Comparison of ENCODE assay signal across 11 cellular contexts in genomic region chr17:28907709-28908475, GRCh38. TPM values are rescaled to one million over a fixed set of nuclear protein-coding genes. Genes with fewer than 3 reads are reported as not detected.
DNase-seq lines count a peak whose midpoint lies in the region; ATAC-seq, FAIRE-seq and TF ChIP-seq lines count a peak whose summit lies in the region.
"Had no signal": no experiment of that assay in that cellular context is flagged by ENCODE, and none has a peak within 500 bp of the region (broad histone marks: within the 10 kb centered on the region; RNA-seq: fewer than 3 reads in every experiment).

No MANE protein-coding gene starts in this region.

- 91% methylated on average over 3 of the region's 3 CpGs; no CpG with 5 or more reads in 1 of the 2 experiments for WGBS in H1 (ENCODE audit: extremely low coverage in 1 of 2, insufficient coverage in 1 of 2, insufficient read length in 1 of 2, insufficient replicate concordance in 2 of 2, low coverage in 1 of 2, low lambda C conversion rate in 2 of 2, missing lambda C conversion rate in 1 of 2), 2 experiments

- H3K56ac ChIP-seq in H1 (replicated peaks; ENCODE audit: insufficient read length, low read depth, low read length): no peak overlapping the region

- H2BK15ac ChIP-seq in H1 (ENCODE audit: low read length): no peak overlapping the region

- no peak overlapping the region for H2BK12ac ChIP-seq in H1 (ENCODE audit: low read depth, low read length)

- no peak for TF ChIP-seq POLR2A in H1 (IDR thresholded peaks at IDR 0.05; ENCODE audit: control extremely low read depth in 1 of 2, low read depth in 2 of 2, low read length in 2 of 2)

- no peak overlapping the region for H2AK5ac ChIP-seq in H1 (ENCODE audit: low read depth, low read length)

- H3K4me1 Mint-ChIP-seq in T-helper 17 cell: peaks cover 11% of the 10 kb centered on the region

- ATAC-seq in T-helper 17 cell (no peak), HG03045 (IDR thresholded peaks at IDR 0.05; ENCODE audit: unreplicated experiment) (no peak)

- no peaks in the 10 kb centered on the region for H3K27me3 Mint-ChIP-seq in T-helper 17 cell

- H3K18ac ChIP-seq in H1 (ENCODE audit: extremely low read depth, low read length): no peak overlapping the region

- H4K20me1 ChIP-seq in H1 (replicated peaks in 1 of 2; ENCODE audit: control insufficient read depth in 1 of 2, insufficient read depth in 2 of 2, low read length in 2 of 2): peaks cover 6 to 16% of the 10 kb centered on the region in 2 experiments

- H2BK20ac ChIP-seq in H1 (ENCODE audit: low read length): no peak overlapping the region

- no peak overlapping the region for H3K14ac ChIP-seq in H1 (ENCODE audit: insufficient read length)

- H3K27me3 ChIP-seq in H1 (replicated peaks in 1 of 4; ENCODE audit: control insufficient read depth in 3 of 4, extremely low read depth in 1 of 4, insufficient read depth in 3 of 4, low read length in 3 of 4) (no peaks in the 10 kb centered on the region), muscle layer of colon (ENCODE audit: control insufficient read depth in 1 of 2, insufficient read depth in 2 of 2, low read length in 2 of 2) (no peaks in the 10 kb centered on the region), tibial artery (no peaks in the 10 kb centered on the region)

- H3K79me2 ChIP-seq in H1 (ENCODE audit: control insufficient read depth in 1 of 2, insufficient read depth in 2 of 2, low read length in 2 of 2): no peaks in the 10 kb centered on the region

- no peak overlapping the region for H3K4me2 ChIP-seq in H1 (ENCODE audit: insufficient read depth in 1 of 2, low read depth in 2 of 2, low read length in 2 of 2)

- peak overlapping the region; percentile 37; the same call in 1 of the 2 replicates for H2BK5ac ChIP-seq in H1 (ENCODE audit: low read depth, low read length)

- peaks cover 3% of the 10 kb centered on the region; the same call in 1 of the 2 replicates for H3K79me1 ChIP-seq in H1 (ENCODE audit: low read depth, low read length)

- no peak overlapping the region for H2BK120ac ChIP-seq in H1 (replicated peaks; ENCODE audit: low read depth, low read length)

- H3K4me1 ChIP-seq in H1 (replicated peaks in 1 of 4; ENCODE audit: control insufficient read depth in 3 of 4, insufficient read depth in 4 of 4, low read length in 3 of 4) (peaks cover 0 to 6% (median 2%) of the 10 kb centered on the region in 4 experiments; a peak in 5 of 7 replicates), muscle layer of colon (ENCODE audit: insufficient read depth, low read length) (peaks cover 33% of the 10 kb centered on the region), tibial artery (peaks cover 0 to 21% (median 17%) of the 10 kb centered on the region in 4 donors)

- TF ChIP-seq EP300 in H1 (IDR thresholded peaks at IDR 0.05; ENCODE audit: borderline replicate concordance in 1 of 2, low read depth in 2 of 2, low read length in 2 of 2): no peak

- H4K5ac ChIP-seq in H1 (ENCODE audit: insufficient read length, low read depth, low read length): no peak overlapping the region

- POLR2A ChIA-PET in H1 (lab: Charles Lee; ENCODE audit: partially characterized antibody): interaction anchor here (1.0 to 7.7 kb wide), 9 partner anchors 9 to 181 kb away, joined by 3 to 71 read pairs (median 4); partner anchors contain the start of genes FLOT2, NEK8, PHF12 and TLCD1

- H3K27ac ChIP-seq in H1 (ENCODE audit: low read depth, low read length) (no peak overlapping the region), muscle layer of colon (ENCODE audit: low read depth, low read length) (peak overlapping the region; percentile 73), tibial artery (peak overlapping the region; percentile 75 to 77)

- intact Hi-C loops in tibial artery (cut with DNase I; ENCODE audit: low total_unique reads): loop anchor here (10.0 kb wide), 1 partner anchor 63 kb away; the partner anchor contains the start of gene FAM222B

- FAIRE-seq in H1 (lab: Jason Lieb, UNC): no peak
- FAIRE-seq: H54 had no signal

- no peak overlapping the region for H3K4ac ChIP-seq in H1 (replicated peaks; ENCODE audit: insufficient read length, low read depth, low read length)

- H4K8ac ChIP-seq in H1 (ENCODE audit: extremely low read depth, insufficient read depth, low read length): no peak overlapping the region

- no peak overlapping the region for H3K4me3 ChIP-seq in H1 (ENCODE audit: extremely low read depth in 1 of 4, insufficient read depth in 2 of 4, low read depth in 3 of 4, low read length in 4 of 4)
- no peak overlapping the region for H3K4me3 ChIP-seq in muscle layer of colon (ENCODE audit: low read depth in 1 of 2, low read length in 2 of 2)
- H3K4me3 ChIP-seq in tibial artery: no peak overlapping the region

- no peak overlapping the region for H3K4me3 Mint-ChIP-seq in T-helper 17 cell

- CTCF ChIA-PET in H1 (lab: Charles Lee; ENCODE audit: partially characterized antibody): interaction anchor here (1.0 to 9.6 kb wide), 9 partner anchors 14 to 209 kb away, joined by 3 to 123 read pairs (median 4); partner anchors contain the start of genes NEK8 and TLCD1

- H3K36me3 ChIP-seq in H1 (ENCODE audit: control insufficient read depth in 2 of 4, insufficient read depth in 4 of 4, low read length in 3 of 4): peaks cover 55 to 72% (median 66%) of the 10 kb centered on the region in 4 experiments
- peaks cover 60% of the 10 kb centered on the region for H3K36me3 ChIP-seq in muscle layer of colon (ENCODE audit: insufficient read depth, low read length)
- H3K36me3 ChIP-seq in tibial artery: peaks cover 42 to 76% (median 68%) of the 10 kb centered on the region in 3 donors

- H3K23me2 ChIP-seq in H1 (ENCODE audit: low read depth, low read length): 0 out of 2 replicates have a peak, but pooled peaks cover 2% of the 10 kb centered on the region

- TF ChIP-seq CTCF in H1 (IDR thresholded peaks at IDR 0.05; ENCODE audit: control extremely low read depth in 1 of 3, insufficient read depth in 1 of 3, low read depth in 1 of 3, low read length in 3 of 3) (no peak), tibial artery (IDR thresholded peaks at IDR 0.05) (no peak)

- no peaks in the 10 kb centered on the region for H3K36me3 Mint-ChIP-seq in T-helper 17 cell (ENCODE audit: low read depth)

- no peak overlapping the region for H2AFZ ChIP-seq in H1 (ENCODE audit: low read length)

- DNase-seq in T-helper 17 cell: no peak
- no peak for DNase-seq in H1 (ENCODE audit: low read depth in 1 of 2, low spot score in 2 of 2)
- no peak for DNase-seq in tibial artery
- DNase-seq in NCI-H1048 (lab: John Stamatoyannopoulos, UW): no peak
- DNase-seq in NCI-H146 treated with DMSO at 0.1 percent for 48 hours (lab: John Stamatoyannopoulos, UW; ENCODE audit: unreplicated experiment): no peak
- DNase-seq in inferior parietal cortex (ENCODE audit: extremely low spot score): no peak
- DNase-seq: NCI-H69, occipital lobe had no signal

- H3K27ac Mint-ChIP-seq in T-helper 17 cell: peak overlapping the region; percentile 41

- no peak for TF ChIP-seq RAD21 in H1 (IDR thresholded peaks at IDR 0.05 in 1 of 2, conservative IDR thresholded peaks at IDR 0.05 in 1 of 2; ENCODE audit: low read depth in 2 of 2, low read length in 2 of 2)

- H3K9ac ChIP-seq in H1 (replicated peaks in 1 of 4; ENCODE audit: extremely low read depth in 1 of 4, low read depth in 3 of 4, low read length in 3 of 4) (no peak overlapping the region), muscle layer of colon (ENCODE audit: low read length) (no peak overlapping the region)

- H3K9me3 ChIP-seq in T-helper 17 cell (ENCODE audit: control insufficient read depth, low read length, poor library complexity, severe bottlenecking): no peaks in the 10 kb centered on the region
- H3K9me3 ChIP-seq in H1 (ENCODE audit: insufficient read depth in 2 of 2, low read depth in 1 of 2, low read length in 1 of 2): no peaks in the 10 kb centered on the region
- H3K9me3 ChIP-seq in muscle layer of colon (ENCODE audit: low read length): no peaks in the 10 kb centered on the region
- H3K9me3 ChIP-seq in tibial artery: no peaks in the 10 kb centered on the region

- no peak overlapping the region for H3K23ac ChIP-seq in H1 (ENCODE audit: insufficient read length)

- H4K91ac ChIP-seq in H1 (replicated peaks; ENCODE audit: insufficient read length, low read length): no peak overlapping the region

RNA-seq across cellular contexts. Expression of gene DHRS13, which starts 5.0 kb away (rescaled TPM):
- 10 to 100 TPM; 21.0 TPM for total RNA-seq in T-helper 17 cell
- total RNA-seq in H1 (2021; fragmentation: NEBNext Ultra II Directional; extraction: Animal tissue kit (Norgen Biotek cat#: 25700)): 22.1 and 23.7 TPM in 2 replicates
- polyA plus RNA-seq in H1 (2011; rRNA removed): 30.0 and 33.9 TPM in 2 replicates
- polyA plus RNA-seq in H1 (2011; cell fraction: cytosol; rRNA removed): 31.3 TPM
- 26.4 TPM for polyA plus RNA-seq in H1 (2011; cell fraction: nucleus; rRNA removed)
- polyA plus RNA-seq in H1 (2012, experiment 1 of 2): 9.0 to 18.0 TPM (median 17.3 TPM) in 4 replicates
- polyA plus RNA-seq in H1 (2012, experiment 2 of 2): 21.1 TPM
- polyA plus RNA-seq in H1 (2013, experiment 1 of 2): 29.1 TPM
- polyA plus RNA-seq in H1 (2013, experiment 2 of 2): 30.8 TPM
- 18.9 and 19.8 TPM in 2 replicates for polyA minus RNA-seq in H1 (2011; rRNA and poly(A)+ RNA removed)
- polyA minus RNA-seq in H1 (2011; cell fraction: cytosol; rRNA and poly(A)+ RNA removed): 12.2 TPM
- polyA minus RNA-seq in H1 (2011; cell fraction: nucleus; rRNA and poly(A)+ RNA removed): 14.2 TPM

RNA-seq across cellular contexts. Expression of gene FLOT2, which starts 10.4 kb away (rescaled TPM):
- total RNA-seq in T-helper 17 cell: 100 to 1,000 TPM; 132 to 147 TPM
- 116 and 121 TPM in 2 replicates for total RNA-seq in H1 (2021; fragmentation: NEBNext Ultra II Directional; extraction: Animal tissue kit (Norgen Biotek cat#: 25700))
- 189 and 209 TPM in 2 replicates for polyA plus RNA-seq in H1 (2011; rRNA removed)
- polyA plus RNA-seq in H1 (2011; cell fraction: cytosol; rRNA removed): 133 TPM
- polyA plus RNA-seq in H1 (2011; cell fraction: nucleus; rRNA removed): 102 TPM
- 101 to 164 TPM (median 143 TPM) in 4 replicates for polyA plus RNA-seq in H1 (2012, experiment 1 of 2)
- 179 TPM for polyA plus RNA-seq in H1 (2012, experiment 2 of 2)
- 85.5 TPM for polyA plus RNA-seq in H1 (2013, experiment 1 of 2)
- 66.9 TPM for polyA plus RNA-seq in H1 (2013, experiment 2 of 2)
- polyA minus RNA-seq in H1 (2011; rRNA and poly(A)+ RNA removed): 128 and 140 TPM in 2 replicates
- polyA minus RNA-seq in H1 (2011; cell fraction: cytosol; rRNA and poly(A)+ RNA removed): 88.1 TPM
- 31.3 TPM for polyA minus RNA-seq in H1 (2011; cell fraction: nucleus; rRNA and poly(A)+ RNA removed)

RNA-seq across cellular contexts. Expression of gene PHF12, which starts 43.4 kb away (rescaled TPM):
- total RNA-seq in T-helper 17 cell: 100 to 1,000 TPM; 164 to 174 TPM
- total RNA-seq in H1 (2021; fragmentation: NEBNext Ultra II Directional; extraction: Animal tissue kit (Norgen Biotek cat#: 25700)): 57.7 and 65.7 TPM in 2 replicates
- polyA plus RNA-seq in H1 (2011; rRNA removed): 38.8 and 74.8 TPM in 2 replicates
- polyA plus RNA-seq in H1 (2011; cell fraction: cytosol; rRNA removed): 35.5 TPM
- 143 TPM for polyA plus RNA-seq in H1 (2011; cell fraction: nucleus; rRNA removed)
- polyA plus RNA-seq in H1 (2012, experiment 1 of 2): 54.3 to 66.0 TPM (median 57.0 TPM) in 4 replicates
- polyA plus RNA-seq in H1 (2012, experiment 2 of 2): 18.9 TPM
- 30.5 TPM for polyA plus RNA-seq in H1 (2013, experiment 1 of 2)
- 27.9 TPM for polyA plus RNA-seq in H1 (2013, experiment 2 of 2)
- 52.7 and 53.4 TPM in 2 replicates for polyA minus RNA-seq in H1 (2011; rRNA and poly(A)+ RNA removed)
- 41.7 TPM for polyA minus RNA-seq in H1 (2011; cell fraction: cytosol; rRNA and poly(A)+ RNA removed)
- 69.0 TPM for polyA minus RNA-seq in H1 (2011; cell fraction: nucleus; rRNA and poly(A)+ RNA removed)

RNA-seq across cellular contexts. Expression of gene ERAL1, which starts 53.1 kb away (rescaled TPM):
- total RNA-seq in T-helper 17 cell: 10 to 100 TPM; 19.0 to 20.5 TPM
- total RNA-seq in H1 (2021; fragmentation: NEBNext Ultra II Directional; extraction: Animal tissue kit (Norgen Biotek cat#: 25700)): 67.8 and 77.1 TPM in 2 replicates
- 122 and 143 TPM in 2 replicates for polyA plus RNA-seq in H1 (2011; rRNA removed)
- 114 TPM for polyA plus RNA-seq in H1 (2011; cell fraction: cytosol; rRNA removed)
- 126 TPM for polyA plus RNA-seq in H1 (2011; cell fraction: nucleus; rRNA removed)
- polyA plus RNA-seq in H1 (2012, experiment 1 of 2): 78.6 to 93.8 TPM (median 90.0 TPM) in 4 replicates
- 103 TPM for polyA plus RNA-seq in H1 (2012, experiment 2 of 2)
- polyA plus RNA-seq in H1 (2013, experiment 1 of 2): 62.0 TPM
- 63.0 TPM for polyA plus RNA-seq in H1 (2013, experiment 2 of 2)
- polyA minus RNA-seq in H1 (2011; rRNA and poly(A)+ RNA removed): 114 and 115 TPM in 2 replicates
- polyA minus RNA-seq in H1 (2011; cell fraction: cytosol; rRNA and poly(A)+ RNA removed): 73.9 TPM
- 36.1 TPM for polyA minus RNA-seq in H1 (2011; cell fraction: nucleus; rRNA and poly(A)+ RNA removed)
